Comparison of ENCODE assay signal across 8 cellular contexts in the genomic region with DNA sequence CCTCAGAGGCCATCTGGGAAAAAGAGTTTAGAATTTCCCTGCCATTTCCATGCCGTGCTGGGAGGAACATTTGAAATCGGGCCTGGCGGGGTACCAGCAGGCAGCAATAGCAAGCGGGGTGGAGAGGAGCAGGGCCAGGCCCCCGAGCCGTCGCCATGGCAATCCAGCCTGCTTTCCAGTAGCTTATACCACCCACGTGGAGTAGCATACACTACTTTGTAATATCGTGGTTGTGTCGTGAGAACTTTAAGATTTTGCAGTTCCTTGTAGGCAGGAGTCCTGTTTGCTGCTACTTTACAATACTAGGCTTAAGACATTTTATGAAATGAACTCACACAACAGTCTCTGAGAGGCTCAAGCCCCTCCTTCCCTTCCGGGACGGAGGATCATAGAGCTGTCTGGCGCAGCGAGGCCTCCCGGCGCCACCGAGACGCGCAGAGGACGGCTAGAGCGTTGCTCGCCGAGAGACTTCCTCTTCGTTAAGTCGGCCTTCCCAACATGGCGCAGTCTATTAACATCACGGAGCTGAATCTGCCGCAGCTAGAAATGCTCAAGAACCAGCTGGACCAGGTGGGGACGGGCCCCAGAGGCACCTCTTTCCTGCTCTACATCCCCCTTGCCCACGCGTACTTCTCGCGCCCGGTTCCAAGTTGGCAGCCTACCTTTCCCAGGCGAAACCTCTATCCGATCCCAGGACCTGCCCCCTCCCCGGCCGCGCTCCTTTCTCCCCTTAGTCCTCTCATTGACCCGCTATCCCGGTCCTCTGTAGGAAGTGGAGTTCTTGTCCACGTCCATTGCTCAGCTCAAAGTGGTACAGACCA. TPM values are rescaled to one million over a fixed set of nuclear protein-coding genes. Genes with fewer than 3 reads are reported as not detected.
A peak's percentile ranks its signal among the peaks of the same experiment; 100 is the strongest.
DNase-seq lines count a peak whose midpoint lies in the region; ATAC-seq and TF ChIP-seq lines count a peak whose summit lies in the region.

Gene PFDN5, plus strand, starts transcription at position 473 of the 821 bp plus-strand sequence. Its CDS starts 26 bp downstream, at position 499.

- intact Hi-C loops in heart left ventricle (cut with DNase I) = loop anchor here in 1 of 10 donors (1.0 kb wide), 1 partner anchor 26 kb away; the partner anchor contains the start of gene AAAS

- DNase-seq in GM12864 (ENCODE audit: low read depth) = peak; percentile 77
- DNase-seq in NCI-H1417 (lab: John Stamatoyannopoulos, UW) = peak; percentile 91 to 93 (median 91)
- peak; percentile 80 for DNase-seq in T follicular helper cell (ENCODE audit: low read depth)
- peak; percentile 92 for DNase-seq in adipocyte (ENCODE audit: low read depth)
- peak; percentile 90 to 95 (median 93) for DNase-seq in heart left ventricle
- peak; percentile 88 for DNase-seq in pons (ENCODE audit: low spot score)
- peak; percentile 85 for DNase-seq in type B pancreatic cell (ENCODE audit: extremely low spot score, unreplicated experiment)

- H3K27me3 ChIP-seq in adipocyte (replicated peaks; ENCODE audit: control insufficient read depth, insufficient read depth, low read length) = no peaks in the 10 kb centered on the region
- no peaks in the 10 kb centered on the region for H3K27me3 ChIP-seq in heart left ventricle

- H3K27ac Mint-ChIP-seq in type B pancreatic cell = peak within 1 kb of the TSS; percentile 98

- H3K9ac ChIP-seq in adipocyte (ENCODE audit: low read length) = peak within 1 kb of the TSS; percentile 100

- no peaks in the 10 kb centered on the region for H3K9me3 ChIP-seq in adipocyte (ENCODE audit: control insufficient read depth, low read length)
- H3K9me3 ChIP-seq in heart left ventricle = no peaks in the 10 kb centered on the region

- peak; percentile 90 for ATAC-seq in HG02759 (IDR thresholded peaks at IDR 0.05; ENCODE audit: unreplicated experiment)
- peak; percentile 87 to 95 (median 92) for ATAC-seq in heart left ventricle

- no peaks in the 10 kb centered on the region for H3K9me3 Mint-ChIP-seq in type B pancreatic cell

- TF ChIP-seq POLR2A in heart left ventricle (IDR thresholded peaks at IDR 0.05) = peak in 1 of 2 donors; percentile 49

- WGBS in heart left ventricle, 4 donors = 2 to 3% (median 2%) methylated on average over 31 to 42 of the region's 42 CpGs

- H3K4me1 ChIP-seq in adipocyte (ENCODE audit: control insufficient read depth, insufficient read depth, low read length) = peaks cover 48% of the 10 kb centered on the region
- H3K4me1 ChIP-seq in heart left ventricle = peaks cover 0 to 52% (median 29%) of the 10 kb centered on the region in 12 donors

- TF ChIP-seq CTCF in GM12864 (IDR thresholded peaks at IDR 0.05; ENCODE audit: low read depth, low read length, missing control alignments) (no peak), heart left ventricle (IDR thresholded peaks at IDR 0.05) (peak in 3 of 12 donors; percentile 7 to 24 (median 21)), type B pancreatic cell (conservative IDR thresholded peaks at IDR 0.05) (peak; percentile 51)

- peaks cover 16% of the 10 kb centered on the region for H3K36me3 Mint-ChIP-seq in type B pancreatic cell

- H3K4me1 Mint-ChIP-seq in type B pancreatic cell (ENCODE audit: unreplicated experiment) = peaks cover 28% of the 10 kb centered on the region

- no peaks in the 10 kb centered on the region for H3K36me3 ChIP-seq in adipocyte (ENCODE audit: control insufficient read depth, insufficient read depth, low read length, severe bottlenecking)
- H3K36me3 ChIP-seq in heart left ventricle = peaks cover 0 to 27% (median 16%) of the 10 kb centered on the region in 9 donors

- peak within 1 kb of the TSS; percentile 99 for H3K4me3 Mint-ChIP-seq in type B pancreatic cell

- no peaks in the 10 kb centered on the region for H3K27me3 Mint-ChIP-seq in type B pancreatic cell

- peak within 1 kb of the TSS; percentile 60 to 96 (median 87) for H3K27ac ChIP-seq in heart left ventricle

- H3K4me3 ChIP-seq in GM12864 (ENCODE audit: low read depth, low read length) (peak within 1 kb of the TSS; percentile 74), adipocyte (ENCODE audit: low read length) (peak within 1 kb of the TSS; percentile 100), heart left ventricle (peak within 1 kb of the TSS; percentile 71 to 95 (median 86))

RNA-seq across cellular contexts. Expression of gene PFDN5, which starts in this region (rescaled TPM):
- total RNA-seq in heart left ventricle (100 to 1,000 TPM; 289 to 380 (median 358) TPM), type B pancreatic cell (ENCODE audit: low replicate concordance) (316 and 336 TPM in 2 replicates)
- 100 to 1,000 TPM; 529 to 979 TPM for polyA plus RNA-seq in heart left ventricle

Comparison
In these comparisons a context has a peak if more than half of its experiments do, and no peak if none do; other contexts are left out.
1. Peak in every context shown above with its lines: DNase-seq, ATAC-seq, H3K4me3 ChIP-seq and H3K27ac ChIP-seq.